Comparison of ENCODE assay signal across 19 cellular contexts in the genomic region with DNA sequence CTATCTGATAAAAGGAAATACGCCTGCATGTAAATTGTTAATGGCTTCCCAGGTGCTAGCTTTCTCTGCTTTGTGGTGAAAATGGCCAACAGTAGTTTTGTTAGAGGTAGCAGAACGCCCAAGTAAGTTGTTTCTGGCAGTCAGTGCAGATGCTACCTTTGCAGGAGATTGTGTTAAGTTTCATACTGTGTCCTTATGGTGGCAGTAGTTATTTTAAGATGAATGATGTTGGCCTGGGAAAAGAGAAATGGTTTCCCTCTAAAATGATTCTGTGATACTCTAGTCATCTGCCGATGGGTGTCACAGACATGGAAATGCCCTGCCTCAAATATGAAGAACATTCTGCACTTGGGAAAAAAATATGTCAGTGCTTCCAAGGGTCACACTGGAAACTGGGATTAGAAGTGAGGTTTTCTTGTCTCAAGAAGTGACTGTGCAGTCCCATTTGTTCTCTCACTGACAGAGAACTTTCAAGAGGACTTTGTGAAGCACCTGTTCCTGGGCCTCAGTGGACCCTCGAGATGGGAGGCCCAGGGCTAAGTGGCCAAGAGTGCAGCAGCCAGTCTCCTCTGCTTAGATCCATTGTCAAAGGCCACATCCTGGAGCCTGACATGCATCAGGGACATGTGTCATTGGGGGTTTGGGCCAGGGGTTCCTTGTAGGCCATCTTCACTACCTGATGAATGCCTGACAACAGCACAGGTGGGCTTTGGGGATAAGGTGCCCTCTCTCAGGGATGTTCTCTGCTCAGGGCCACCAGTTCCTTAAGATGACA.
"Had no signal": no experiment of that assay in that cellular context is flagged by ENCODE, and none has a peak within 500 bp of the region (broad histone marks: within the 10 kb centered on the region; RNA-seq: fewer than 3 reads in every experiment).

No MANE protein-coding gene starts in this region.

- ATAC-seq: foreskin keratinocyte; mucosa of descending colon; naive thymus-derived CD8-positive, alpha-beta T cell; right lobe of liver; stimulated activated effector memory CD8-positive, alpha-beta T cell treated with anti-CD3 and anti-CD28 coated beads, Interleukin-12 subunit alpha, Interleukin-12 subunit beta, amount 100 ng/mL, for 72 hours; stimulated activated naive CD8-positive, alpha-beta T cell treated with anti-CD3 and anti-CD28 coated beads, Interleukin-15, Interleukin-2, amounts not matched to agents 100 U/mL and 50 U/mL, for 24 hours; upper lobe of right lung had no signal

- H3K36me3 ChIP-seq: neutrophil, right lobe of liver, tibial nerve, upper lobe of right lung, vagina had no signal

- H3K27ac Mint-ChIP-seq: dendritic cell treated with granulocyte-macrophage colony-stimulating factor and Interleukin-4, amounts not matched to agents 40 ng/mL and 50 ng/mL, for 4 days; naive thymus-derived CD8-positive, alpha-beta T cell; stimulated activated effector memory CD8-positive, alpha-beta T cell treated with anti-CD3 and anti-CD28 coated beads, Interleukin-12 subunit alpha, Interleukin-12 subunit beta, amount 100 ng/mL, for 72 hours had no signal

- H3K27ac ChIP-seq: foreskin keratinocyte, hepatocyte, neutrophil, psoas muscle, right lobe of liver, testis, tibial nerve, upper lobe of right lung, vagina had no signal

- H3K4me3 Mint-ChIP-seq: dendritic cell treated with granulocyte-macrophage colony-stimulating factor and Interleukin-4, amounts not matched to agents 40 ng/mL and 50 ng/mL, for 4 days; naive thymus-derived CD8-positive, alpha-beta T cell; stimulated activated effector memory CD8-positive, alpha-beta T cell treated with anti-CD3 and anti-CD28 coated beads, Interleukin-12 subunit alpha, Interleukin-12 subunit beta, amount 100 ng/mL, for 72 hours had no signal

- H3K9me3 Mint-ChIP-seq: dendritic cell treated with granulocyte-macrophage colony-stimulating factor and Interleukin-4, amounts not matched to agents 40 ng/mL and 50 ng/mL, for 4 days had no signal

- DNase-seq: foreskin keratinocyte; kidney glomerular epithelial cell; mammary epithelial cell; mucosa of descending colon; naive thymus-derived CD8-positive, alpha-beta T cell; psoas muscle; retina; right lobe of liver; stimulated activated CD4-positive, alpha-beta T cell treated with anti-CD3 and anti-CD28 coated beads, Interleukin-4, amount 100 ng/mL, for 1 hour; stimulated activated CD8-positive, alpha-beta memory T cell treated with anti-CD3 and anti-CD28 coated beads, Interleukin-4, amount 100 ng/mL, for 48 hours; stimulated activated naive CD8-positive, alpha-beta T cell treated with anti-CD3 and anti-CD28 coated beads, Interleukin-15, Interleukin-2, amounts not matched to agents 100 U/mL and 50 U/mL, for 24 hours; testis; upper lobe of right lung had no signal

- H3K27me3 Mint-ChIP-seq: dendritic cell treated with granulocyte-macrophage colony-stimulating factor and Interleukin-4, amounts not matched to agents 40 ng/mL and 50 ng/mL, for 4 days had no signal

- H3K4me1 Mint-ChIP-seq: naive thymus-derived CD8-positive, alpha-beta T cell; stimulated activated effector memory CD8-positive, alpha-beta T cell treated with anti-CD3 and anti-CD28 coated beads, Interleukin-12 subunit alpha, Interleukin-12 subunit beta, amount 100 ng/mL, for 72 hours had no signal

- H3K36me3 Mint-ChIP-seq: naive thymus-derived CD8-positive, alpha-beta T cell; stimulated activated effector memory CD8-positive, alpha-beta T cell treated with anti-CD3 and anti-CD28 coated beads, Interleukin-12 subunit alpha, Interleukin-12 subunit beta, amount 100 ng/mL, for 72 hours had no signal

- H3K27me3 ChIP-seq: foreskin keratinocyte, hepatocyte, neutrophil, right lobe of liver, testis, tibial nerve, upper lobe of right lung, vagina had no signal

- H3K4me3 ChIP-seq: hepatocyte, mucosa of descending colon, psoas muscle, right lobe of liver, testis, tibial nerve, upper lobe of right lung, vagina had no signal

- H3K9me3 ChIP-seq: mucosa of descending colon, neutrophil, psoas muscle, right lobe of liver, testis, tibial nerve, upper lobe of right lung, vagina had no signal

- H3K4me1 ChIP-seq: foreskin keratinocyte, psoas muscle, right lobe of liver, testis, tibial nerve, upper lobe of right lung, vagina had no signal
